16 cellular contexts compared by ENCODE assay signal in genomic region chr15:89455535-89455934, GRCh38. TPM values are rescaled to one million over a fixed set of nuclear protein-coding genes. Genes with fewer than 3 reads are reported as not detected.
DNase-seq lines count a peak whose midpoint lies in the region; ATAC-seq and TF ChIP-seq lines count a peak whose summit lies in the region.
"Had no signal": no experiment of that assay in that cellular context is flagged by ENCODE, and none has a peak within 500 bp of the region (broad histone marks: within the 10 kb centered on the region; RNA-seq: fewer than 3 reads in every experiment).

No MANE protein-coding gene starts in this region.

- no peaks in the 10 kb centered on the region for H3K4me1 ChIP-seq in hepatocyte (ENCODE audit: insufficient read depth)
- H3K4me1 ChIP-seq: BE2C had no signal

- H3K4me2 ChIP-seq in hepatocyte, result no peak overlapping the region
- H3K4me2 ChIP-seq: A549 had no signal

- DNase-seq in NCI-H146 treated with DMSO at 0.1 percent for 48 hours (lab: John Stamatoyannopoulos, UW; ENCODE audit: unreplicated experiment) (peak; percentile 68), hepatocyte (ENCODE audit: low spot score) (no peak), mucosa of gallbladder (ENCODE audit: low spot score) (peak; percentile 51), Right ventricle myocardium superior (no peak)
- DNase-seq: BE2C; CD4-positive, alpha-beta memory T cell; DMS153; GF-D8; HCEC 1CT had no signal

- no peak overlapping the region for H2AFZ ChIP-seq in hepatocyte

- 73% methylated on average over 1 of the region's 1 CpG for WGBS in hepatocyte (ENCODE audit: low lambda C conversion rate, missing lambda C conversion rate)

- intact Hi-C loops in Right ventricle myocardium superior (cut with DNase I), result no loop called here

- H3K9me2 ChIP-seq in hepatocyte (replicated peaks; ENCODE audit: insufficient read depth), result no peaks in the 10 kb centered on the region

- H3K79me2 ChIP-seq in hepatocyte, result no peaks in the 10 kb centered on the region

- H3K27me3 ChIP-seq in hepatocyte, result peaks cover under 1% of the 10 kb centered on the region
- H3K27me3 ChIP-seq: BE2C had no signal

- H3K27ac ChIP-seq in hepatocyte, result peak overlapping the region; percentile 49
- H3K27ac ChIP-seq: A549, C4-2B, HL-60 had no signal

- no peaks in the 10 kb centered on the region for H3K9me3 ChIP-seq in hepatocyte (ENCODE audit: low read depth)
- H3K9me3 ChIP-seq: A549, BE2C had no signal

- no peaks in the 10 kb centered on the region for H3K36me3 ChIP-seq in hepatocyte (replicated peaks; ENCODE audit: insufficient read depth, low read depth)
- H3K36me3 ChIP-seq: BE2C had no signal

- H4K20me1 ChIP-seq in hepatocyte (ENCODE audit: insufficient read depth, poor library complexity, severe bottlenecking), result no peaks in the 10 kb centered on the region

- no peak for ATAC-seq in Right ventricle myocardium superior (ENCODE audit: poor library complexity)
- ATAC-seq in GM21526 (IDR thresholded peaks at IDR 0.05; ENCODE audit: low FRiP score, unreplicated experiment), result no peak
- no peak for ATAC-seq in HG02571 (IDR thresholded peaks at IDR 0.05; ENCODE audit: unreplicated experiment)
- ATAC-seq: A549 had no signal

- no peak overlapping the region for H3K4me3 ChIP-seq in hepatocyte
- H3K4me3 ChIP-seq: A549 had no signal

- TF ChIP-seq CTCF in hepatocyte (IDR thresholded peaks at IDR 0.05; ENCODE audit: poor library complexity), result no peak

RNA-seq across cellular contexts. Expression of gene RHCG, which starts 40.8 kb away (rescaled TPM):
- total RNA-seq in hepatocyte (1.1 and 3.1 TPM in 2 replicates), mucosa of gallbladder (not detected), Right ventricle myocardium superior (not detected)
- polyA plus RNA-seq in hepatocyte, result 1.7 and 4.1 TPM in 2 replicates
- total RNA-seq: CD4-positive, alpha-beta memory T cell; H4 had no signal
- polyA plus RNA-seq: AG04450; CD4-positive, alpha-beta memory T cell had no signal

Comparison
In these comparisons a context has a peak if more than half of its experiments do, and no peak if none do; other contexts are left out.
1. DNase-seq: peak in NCI-H146 treated with DMSO at 0.1 percent for 48 hours (single experiment) and mucosa of gallbladder (single experiment); none in hepatocyte (single experiment) and Right ventricle myocardium superior (single experiment).